ENCODE assay signal across 1 cellular context in the genomic region with DNA sequence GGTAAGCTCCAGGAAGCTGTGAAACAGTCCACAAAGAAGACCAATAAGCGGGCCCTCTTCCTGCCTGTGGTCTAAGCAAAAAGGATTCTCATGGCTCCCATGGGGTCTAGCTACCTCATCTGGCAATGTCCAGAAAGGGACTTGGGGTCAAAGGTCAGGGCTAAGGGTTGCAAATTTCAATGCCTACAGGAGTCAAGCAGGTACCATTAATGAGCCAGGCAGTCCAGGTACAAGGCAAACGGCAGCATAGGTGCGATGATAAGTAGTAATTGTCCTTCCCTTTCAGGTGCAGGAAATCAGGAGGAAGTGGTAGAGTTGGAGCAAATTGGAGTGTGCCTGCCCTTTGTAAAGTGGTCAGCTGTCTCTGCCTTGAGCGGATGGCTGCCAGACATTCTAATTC.
TF ChIP-seq lines count a peak whose summit lies in the region.

No MANE protein-coding gene starts in this region.

TF ChIP-seq in K562, 482 proteins besides CTCF, POLR2A, EP300 and RAD21:
- TF ChIP-seq ARHGAP35 (IDR thresholded peaks at IDR 0.05; ENCODE audit: partially characterized antibody): no peak
- no peak for TF ChIP-seq POU5F1 (IDR thresholded peaks at IDR 0.05; ENCODE audit: borderline replicate concordance, low read depth, low read length, partially characterized antibody)
- TF ChIP-seq NR2C2 (CRISPR knock-in tag; IDR thresholded peaks at IDR 0.05): no peak
- peak; percentile 34; the same call in 1 of the 2 replicates for TF ChIP-seq NR2C2 (tag; IDR thresholded peaks at IDR 0.05)
- TF ChIP-seq, protein P1, sequence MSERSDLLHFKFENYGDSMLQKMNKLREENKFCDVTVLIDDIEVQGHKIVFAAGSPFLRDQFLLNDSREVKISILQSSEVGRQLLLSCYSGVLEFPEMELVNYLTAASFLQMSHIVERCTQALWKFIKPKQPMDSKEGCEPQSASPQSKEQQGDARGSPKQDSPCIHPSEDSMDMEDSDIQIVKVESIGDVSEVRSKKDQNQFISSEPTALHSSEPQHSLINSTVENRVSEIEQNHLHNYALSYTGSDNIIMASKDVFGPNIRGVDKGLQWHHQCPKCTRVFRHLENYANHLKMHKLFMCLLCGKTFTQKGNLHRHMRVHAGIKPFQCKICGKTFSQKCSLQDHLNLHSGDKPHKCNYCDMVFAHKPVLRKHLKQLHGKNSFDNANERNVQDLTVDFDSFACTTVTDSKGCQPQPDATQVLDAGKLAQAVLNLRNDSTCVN (CRISPR knock-in tag; IDR thresholded peaks at IDR 0.05): no peak
- TF ChIP-seq NR2C1 (IDR thresholded peaks at IDR 0.05): peak; percentile 60
- TF ChIP-seq NR2C1 (tag; IDR thresholded peaks at IDR 0.05): 0 out of 2 replicates have a peak, but pooled peaks have one; percentile 14
- no peak for TF ChIP-seq ZNF239 (CRISPR knock-in tag; IDR thresholded peaks at IDR 0.05)
- TF ChIP-seq ZNF408 (CRISPR knock-in tag; IDR thresholded peaks at IDR 0.05; ENCODE audit: low read depth): no peak
